Comparison of ENCODE assay signal across 16 cellular contexts in the genomic region with DNA sequence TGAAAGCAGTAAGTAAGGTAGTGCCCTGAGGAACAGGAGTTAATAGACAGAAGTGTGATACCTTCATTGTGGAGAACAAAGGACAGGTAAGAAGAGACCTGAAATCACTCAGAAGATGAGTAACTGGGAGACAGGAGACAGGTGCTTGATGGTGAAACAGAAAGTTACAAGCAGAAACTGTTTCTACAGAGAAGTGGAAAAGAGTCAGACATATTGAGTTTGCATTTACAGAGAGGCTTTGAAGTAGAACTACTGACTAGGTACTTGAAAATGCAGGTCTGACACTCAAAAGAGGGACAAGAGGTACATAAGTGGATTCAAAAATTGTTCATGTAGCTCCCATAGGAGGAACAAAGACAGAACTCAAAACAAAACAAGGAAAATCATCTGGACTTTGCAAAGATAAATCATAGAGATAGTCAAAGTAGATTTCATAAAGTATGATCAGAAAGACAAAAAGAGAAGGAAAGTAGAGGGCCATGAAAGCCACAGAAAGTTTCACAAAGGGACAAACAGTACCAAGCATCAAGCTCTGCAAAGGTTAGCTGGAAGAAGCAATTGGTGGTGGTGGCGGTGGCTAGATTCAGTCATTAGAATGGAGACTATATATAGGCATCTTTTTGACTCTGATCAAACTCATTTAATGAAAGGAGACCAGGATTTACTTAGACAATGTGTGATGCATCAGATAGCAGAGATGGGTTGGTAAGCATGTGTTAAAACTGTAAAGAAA.
DNase-seq lines count a peak whose midpoint lies in the region; ATAC-seq and TF ChIP-seq lines count a peak whose summit lies in the region.
"Had no signal": no experiment of that assay in that cellular context is flagged by ENCODE, and none has a peak within 500 bp of the region (broad histone marks: within the 10 kb centered on the region; RNA-seq: fewer than 3 reads in every experiment).

No MANE protein-coding gene starts in this region.

- no peaks in the 10 kb centered on the region for H3K36me3 Mint-ChIP-seq in activated CD4-positive, alpha-beta memory T cell treated with anti-CD3 and anti-CD28 coated beads, Interleukin-2, amount 10 ng/mL, durations not matched to agents 7 days and 5 days (ENCODE audit: low read depth)
- H3K36me3 Mint-ChIP-seq in GM23338 (ENCODE audit: low read depth) = 0 out of 3 replicates have a peak, but pooled peaks cover 5% of the 10 kb centered on the region

- in situ Hi-C loops in brain microvascular endothelial cell (cut with HindIII; ENCODE audit: low pct_ligation_motif_present, low sequenced_read_pairs) = no loop called here

- H3K4me3 Mint-ChIP-seq in activated CD4-positive, alpha-beta memory T cell treated with anti-CD3 and anti-CD28 coated beads, Interleukin-2, amount 10 ng/mL, durations not matched to agents 7 days and 5 days = no peak overlapping the region
- no peak overlapping the region for H3K4me3 Mint-ChIP-seq in GM23338
- H3K4me3 Mint-ChIP-seq: activated T-helper 17 cell treated with anti-CD3 and anti-CD28 coated beads, Interleukin-2, amount 50 U/mL, for 72 hours had no signal

- no peak overlapping the region for H3K27ac Mint-ChIP-seq in activated CD4-positive, alpha-beta memory T cell treated with anti-CD3 and anti-CD28 coated beads, Interleukin-2, amount 10 ng/mL, durations not matched to agents 7 days and 5 days
- H3K27ac Mint-ChIP-seq in GM23338 = no peak overlapping the region
- H3K27ac Mint-ChIP-seq: activated T-helper 17 cell treated with anti-CD3 and anti-CD28 coated beads, Interleukin-2, amount 50 U/mL, for 72 hours; progenitor cell of endocrine pancreas had no signal

- no peak overlapping the region for H3K4me2 ChIP-seq in GM23338

- DNase-seq in NCI-H345 (lab: John Stamatoyannopoulos, UW) (peak; percentile 31), brain microvascular endothelial cell (no peak), GM23338 (ENCODE audit: low spot score) (no peak), hepatic stellate cell (ENCODE audit: low spot score) (no peak)
- DNase-seq in activated CD4-positive, alpha-beta memory T cell treated with anti-CD3 and anti-CD28 coated beads, Interleukin-2, amount 10 ng/mL, durations not matched to agents 7 days and 5 days = no peak
- DNase-seq: activated CD4-positive, alpha-beta T cell treated with anti-CD3 and anti-CD28 coated beads, Interleukin-2, amount 50 U/mL, for 4 hours; DMS153; gastrocnemius medialis; KG1; NCI-H446 treated with DMSO at 0.1 percent for 48 hours; stimulated activated CD4-positive, alpha-beta T cell treated with anti-CD3 and anti-CD28 coated beads, Interleukin-1b, Interleukin-23, amount 100 ng/mL, for 48 hours had no signal

- H4K20me1 ChIP-seq in GM23338 (replicated peaks; ENCODE audit: insufficient read depth) = no peaks in the 10 kb centered on the region

- H2AFZ ChIP-seq in GM23338 = no peak overlapping the region

- no peak overlapping the region for H3K4me3 ChIP-seq in brain microvascular endothelial cell (ENCODE audit: low read depth, low read length)
- H3K4me3 ChIP-seq in GM23338 = no peak overlapping the region
- H3K4me3 ChIP-seq: gastrocnemius medialis had no signal

- H3K27me3 ChIP-seq in brain microvascular endothelial cell (replicated peaks) = no peaks in the 10 kb centered on the region
- H3K27me3 ChIP-seq in GM23338 (ENCODE audit: insufficient read depth) = no peaks in the 10 kb centered on the region
- H3K27me3 ChIP-seq: gastrocnemius medialis had no signal

- ATAC-seq in GM18498 (IDR thresholded peaks at IDR 0.05; ENCODE audit: unreplicated experiment) (peak; percentile 87), GM19467 (IDR thresholded peaks at IDR 0.05; ENCODE audit: unreplicated experiment) (peak; percentile 64), HG03159 (IDR thresholded peaks at IDR 0.05; ENCODE audit: unreplicated experiment) (peak; percentile 78), GM23338 (no peak)
- ATAC-seq: activated T-helper 17 cell treated with anti-CD3 and anti-CD28 coated beads, Interleukin-2, amount 50 U/mL, for 72 hours; gastrocnemius medialis had no signal

- no peaks in the 10 kb centered on the region for H3K27me3 Mint-ChIP-seq in activated CD4-positive, alpha-beta memory T cell treated with anti-CD3 and anti-CD28 coated beads, Interleukin-2, amount 10 ng/mL, durations not matched to agents 7 days and 5 days
- no peaks in the 10 kb centered on the region for H3K27me3 Mint-ChIP-seq in GM23338 (ENCODE audit: insufficient read depth, low read depth, poor library complexity)
- H3K27me3 Mint-ChIP-seq: activated T-helper 17 cell treated with anti-CD3 and anti-CD28 coated beads, Interleukin-2, amount 50 U/mL, for 72 hours; progenitor cell of endocrine pancreas had no signal

- H3K36me3 ChIP-seq in brain microvascular endothelial cell (replicated peaks) (no peaks in the 10 kb centered on the region), GM23338 (ENCODE audit: insufficient read depth) (no peaks in the 10 kb centered on the region)
- H3K36me3 ChIP-seq: gastrocnemius medialis had no signal

- H3K9me3 Mint-ChIP-seq in activated CD4-positive, alpha-beta memory T cell treated with anti-CD3 and anti-CD28 coated beads, Interleukin-2, amount 10 ng/mL, durations not matched to agents 7 days and 5 days = no peaks in the 10 kb centered on the region
- no peaks in the 10 kb centered on the region for H3K9me3 Mint-ChIP-seq in GM23338

- TF ChIP-seq CTCF in brain microvascular endothelial cell (IDR thresholded peaks at IDR 0.05; ENCODE audit: low read depth, low read length, missing control alignments) = no peak
- no peak for TF ChIP-seq CTCF in GM23338 (conservative IDR thresholded peaks at IDR 0.05; ENCODE audit: low read depth in 2 of 2)

- H3K9me2 ChIP-seq in GM23338 (ENCODE audit: insufficient read depth) = no peaks in the 10 kb centered on the region

- H3K27ac ChIP-seq in brain microvascular endothelial cell (no peak overlapping the region), GM23338 (ENCODE audit: low read depth) (no peak overlapping the region)
- H3K27ac ChIP-seq: gastrocnemius medialis had no signal

- CTCF ChIA-PET in activated CD4-positive, alpha-beta memory T cell treated with anti-CD3 and anti-CD28 coated beads, Interleukin-2, amount 10 ng/mL, durations not matched to agents 7 days and 5 days (lab: Charles Lee) = no interaction called here

- no peaks in the 10 kb centered on the region for H3K4me1 ChIP-seq in GM23338 (ENCODE audit: insufficient read depth)
- H3K4me1 ChIP-seq: gastrocnemius medialis had no signal

- no peaks in the 10 kb centered on the region for H3K79me2 ChIP-seq in GM23338 (replicated peaks; ENCODE audit: insufficient read depth)

- no peaks in the 10 kb centered on the region for H3F3A ChIP-seq in GM23338 (replicated peaks; ENCODE audit: low read depth)

- POLR2A ChIA-PET in activated CD4-positive, alpha-beta memory T cell treated with anti-CD3 and anti-CD28 coated beads, Interleukin-2, amount 10 ng/mL, durations not matched to agents 7 days and 5 days (lab: Charles Lee) = no interaction called here

- no peaks in the 10 kb centered on the region for H3K4me1 Mint-ChIP-seq in activated CD4-positive, alpha-beta memory T cell treated with anti-CD3 and anti-CD28 coated beads, Interleukin-2, amount 10 ng/mL, durations not matched to agents 7 days and 5 days
- no peaks in the 10 kb centered on the region for H3K4me1 Mint-ChIP-seq in GM23338
- H3K4me1 Mint-ChIP-seq: activated T-helper 17 cell treated with anti-CD3 and anti-CD28 coated beads, Interleukin-2, amount 50 U/mL, for 72 hours had no signal

TF ChIP-seq in GM23338, 12 proteins besides CTCF, POLR2A, EP300 and RAD21 (continues in another document):
- TF ChIP-seq ZNF331 (CRISPR knock-in tag; IDR thresholded peaks at IDR 0.05; ENCODE audit: low read depth) (no peak), ZNF114 (CRISPR knock-in tag; IDR thresholded peaks at IDR 0.05) (no peak), STAT1 (IDR thresholded peaks at IDR 0.05; ENCODE audit: unreplicated experiment) (no peak), CREB1 (CRISPR knock-in tag; IDR thresholded peaks at IDR 0.05; ENCODE audit: low read depth) (no peak)
